Comparison of ENCODE assay signal across 14 cellular contexts in genomic region chr9:70220216-70220615, GRCh38. TPM values are rescaled to one million over a fixed set of nuclear protein-coding genes. Genes with fewer than 3 reads are reported as not detected.
DNase-seq lines count a peak whose midpoint lies in the region; ATAC-seq and TF ChIP-seq lines count a peak whose summit lies in the region.
"Had no signal": no experiment of that assay in that cellular context is flagged by ENCODE, and none has a peak within 500 bp of the region (broad histone marks: within the 10 kb centered on the region; RNA-seq: fewer than 3 reads in every experiment).

No MANE protein-coding gene starts in this region.

- no peak overlapping the region for H3K4me3 ChIP-seq in AG04449 (ENCODE audit: low read depth, low read length)
- no peak overlapping the region for H3K4me3 ChIP-seq in LNCaP clone FGC (ENCODE audit: low read depth, low read length)
- H3K4me3 ChIP-seq in sigmoid colon: no peak overlapping the region
- H3K4me3 ChIP-seq: BLaER1 had no signal

- no peak for ATAC-seq in HG03571 (IDR thresholded peaks at IDR 0.05; ENCODE audit: unreplicated experiment)

- no peaks in the 10 kb centered on the region for H3K27me3 ChIP-seq in sigmoid colon
- H3K27me3 ChIP-seq: BLaER1 had no signal

- peaks cover 3 to 76% (median 24%) of the 10 kb centered on the region in 4 donors for H3K36me3 ChIP-seq in sigmoid colon
- H3K36me3 ChIP-seq: BLaER1 had no signal

- intact Hi-C loops in sigmoid colon (cut with DNase I): no loop called here

- DNase-seq in AG04449 (ENCODE audit: low read depth, low spot score): peak; percentile 17
- peak; percentile 51 for DNase-seq in EL
- DNase-seq in LNCaP clone FGC (ENCODE audit: low read depth): peak; percentile 17
- peak; percentile 31 for DNase-seq in SK-N-DZ (ENCODE audit: low spot score)
- DNase-seq in NCI-H1105 treated with DMSO at 0.1 percent for 48 hours (lab: John Stamatoyannopoulos, UW): no peak
- DNase-seq in dedifferentiated amniotic fluid mesenchymal stem cell (ENCODE audit: extremely low spot score): no peak
- DNase-seq in sigmoid colon: no peak
- DNase-seq: DMS53, HCEC 1CT, IMR-90, KBM-7 had no signal

- TF ChIP-seq EP300 in sigmoid colon (IDR thresholded peaks at IDR 0.05): no peak

- 95 to 96% methylated on average over 2 of the region's 2 CpGs for WGBS in sigmoid colon, 2 donors

- POLR2A ChIA-PET in AG04449 (lab: Yijun Ruan, JAX): no interaction called here

- CTCF ChIA-PET in AG04449 (lab: Yijun Ruan, JAX): interaction anchor here (1.4 kb wide), 1 partner anchor 106 kb away, joined by 4 read pairs; no protein-coding TSS in a partner anchor

- TF ChIP-seq POLR2A in sigmoid colon (IDR thresholded peaks at IDR 0.05): no peak

- TF ChIP-seq CTCF in AG04449 (IDR thresholded peaks at IDR 0.05; ENCODE audit: insufficient read depth, low read length, missing control alignments): no peak
- TF ChIP-seq CTCF in LNCaP clone FGC (IDR thresholded peaks at IDR 0.05; ENCODE audit: control insufficient read depth, extremely low read depth, insufficient read depth): no peak
- no peak for TF ChIP-seq CTCF in sigmoid colon (IDR thresholded peaks at IDR 0.05)

- no peak overlapping the region for H3K27ac ChIP-seq in sigmoid colon
- H3K27ac ChIP-seq: 22Rv1, BLaER1 had no signal

- no peaks in the 10 kb centered on the region for H3K4me1 ChIP-seq in sigmoid colon
- H3K4me1 ChIP-seq: BLaER1 had no signal

- H3K9me3 ChIP-seq in sigmoid colon: no peaks in the 10 kb centered on the region
- H3K9me3 ChIP-seq: BLaER1 had no signal

RNA-seq across cellular contexts. Expression of gene SMC5, which starts 38.6 kb away (rescaled TPM):
- polyA plus RNA-seq in SK-N-DZ (2014; cell fraction: cytosol; rRNA removed): 29.5 and 37.5 TPM in 2 replicates
- 74.8 and 94.7 TPM in 2 replicates for polyA plus RNA-seq in SK-N-DZ (2014; cell fraction: nucleus; rRNA removed)
- total RNA-seq in sigmoid colon: 10 to 100 TPM; 20.1 to 31.6 (median 23.4) TPM
- polyA plus RNA-seq in sigmoid colon: 10 to 100 TPM; 11.4 to 14.3 (median 11.8) TPM

Comparison
In these comparisons a context has a peak if more than half of its experiments do, and no peak if none do; other contexts are left out.
1. DNase-seq: peak in AG04449 (single experiment), EL (single experiment), LNCaP clone FGC (single experiment) and SK-N-DZ (single experiment); none in NCI-H1105 treated with DMSO at 0.1 percent for 48 hours (single experiment), dedifferentiated amniotic fluid mesenchymal stem cell (single experiment) and sigmoid colon (single experiment).